ENCODE assay signal across 8 cellular contexts in genomic region chr2:232697059-232697806, GRCh38. TPM values are rescaled to one million over a fixed set of nuclear protein-coding genes. Genes with fewer than 3 reads are reported as not detected.
DNase-seq lines count a peak whose midpoint lies in the region; ATAC-seq, FAIRE-seq and TF ChIP-seq lines count a peak whose summit lies in the region.

GIGYF2 (plus strand) TSS chr2:232697331; CDS start chr2:232735198, 37,867 bp downstream.

- peak within 1 kb of the TSS; percentile 93 for H3K27ac ChIP-seq in keratinocyte (ENCODE audit: control insufficient read depth, insufficient read depth, low read length)

- H3K4me1 ChIP-seq in keratinocyte (ENCODE audit: control insufficient read depth, extremely low read depth, insufficient read depth, low read length), result peaks cover 26% of the 10 kb centered on the region

- peak within 1 kb of the TSS; percentile 88 for H3K4me2 ChIP-seq in keratinocyte (ENCODE audit: control insufficient read depth, extremely low read depth, insufficient read depth, low read depth, low read length)

- ATAC-seq in HG03439 (IDR thresholded peaks at IDR 0.05; ENCODE audit: unreplicated experiment), result peak; percentile 81

- peak within 1 kb of the TSS; percentile 97 for H3K9ac ChIP-seq in keratinocyte (ENCODE audit: control insufficient read depth, extremely low read depth, insufficient read depth, low read length)

- H3K79me2 ChIP-seq in keratinocyte (ENCODE audit: control insufficient read depth, insufficient read depth, low read length), result peaks cover 49% of the 10 kb centered on the region

- no peaks in the 10 kb centered on the region for H3K36me3 ChIP-seq in keratinocyte (ENCODE audit: control insufficient read depth in 2 of 2, extremely low read depth in 1 of 2, insufficient read depth in 2 of 2, low read length in 2 of 2)

- H2AFZ ChIP-seq in keratinocyte (ENCODE audit: control insufficient read depth, low read length), result peak within 1 kb of the TSS; percentile 93

- TF ChIP-seq CTCF in keratinocyte (optimal IDR thresholded peaks at IDR 0.05 in 1 of 3, IDR thresholded peaks at IDR 0.05 in 1 of 3, conservative IDR thresholded peaks at IDR 0.05 in 1 of 3; ENCODE audit: extremely low read depth in 1 of 3, insufficient read depth in 2 of 3, low read length in 3 of 3), result no peak

- dilution Hi-C loops in keratinocyte (cut with MboI; ENCODE audit: extremely low pct_ligation_motif_present, low sequenced_read_pairs), result no loop called here

- peak within 1 kb of the TSS; percentile 94 to 99 (median 97) for H3K4me3 ChIP-seq in keratinocyte (ENCODE audit: control insufficient read depth in 2 of 3, extremely low read depth in 1 of 3, insufficient read depth in 2 of 3, low read depth in 1 of 3, low read length in 3 of 3)

- no peaks in the 10 kb centered on the region for H3K9me3 ChIP-seq in keratinocyte (ENCODE audit: control insufficient read depth, low read depth, low read length)

- peak; percentile 98 for DNase-seq in Ammon's horn (ENCODE audit: low spot score)
- DNase-seq in GM19238 (ENCODE audit: insufficient read length, low spot score), result peak; percentile 88
- peak; percentile 98 for DNase-seq in NCI-H510A treated with DMSO at 0.1 percent for 48 hours (lab: John Stamatoyannopoulos, UW)
- DNase-seq in activated CD4-positive, alpha-beta T cell treated with anti-CD3 and anti-CD28 coated beads for 1 hour, result peak; percentile 84
- peak; percentile 11 to 86 for DNase-seq in cerebellar nuclear complex (lab: John Stamatoyannopoulos, UW)
- peak; percentile 77 for DNase-seq in keratinocyte (ENCODE audit: low read depth, low spot score)
- DNase-seq in stimulated activated CD4-positive, alpha-beta T cell treated with anti-CD3 and anti-CD28 coated beads, Interleukin-12 subunit alpha, Interleukin-12 subunit beta, amount 100 ng/mL, for 48 hours (ENCODE audit: low read depth in 2 of 3, low spot score in 1 of 3), result peak; percentile 94 to 96 (median 95)

- no peaks in the 10 kb centered on the region for H3K9me1 ChIP-seq in keratinocyte (ENCODE audit: control insufficient read depth, extremely low read depth, insufficient read depth, low read length)

- H3K27me3 ChIP-seq in keratinocyte (ENCODE audit: control insufficient read depth, extremely low read depth, insufficient read depth, low read length), result no peaks in the 10 kb centered on the region

- FAIRE-seq in keratinocyte (lab: Jason Lieb, UNC), result peak; percentile 52

- H4K20me1 ChIP-seq in keratinocyte (ENCODE audit: control insufficient read depth, extremely low read depth, insufficient read depth, low read length), result peaks cover 3% of the 10 kb centered on the region

RNA-seq across cellular contexts. Expression of gene GIGYF2, which starts in this region (rescaled TPM):
- polyA plus RNA-seq in keratinocyte, result 27.1 to 35.5 TPM (median 32.8 TPM) in 3 replicates
- polyA plus RNA-seq in keratinocyte (2011; ENCODE audit: low read depth), result 51.6 TPM
- polyA plus RNA-seq in keratinocyte (2011; cell fraction: cytosol; rRNA removed), result 16.0 and 20.7 TPM in 2 replicates
- 48.7 and 59.2 TPM in 2 replicates for polyA plus RNA-seq in keratinocyte (2011; cell fraction: nucleus; rRNA removed)
- polyA plus RNA-seq in keratinocyte (2012; ENCODE audit: low replicate concordance), result 25.4 and 37.6 TPM in 2 replicates
- polyA minus RNA-seq in keratinocyte, result 66.7 to 102 TPM (median 73.6 TPM) in 3 replicates
- 37.4 TPM for polyA minus RNA-seq in keratinocyte (2011; cell fraction: cytosol; rRNA and poly(A)+ RNA removed)
- polyA minus RNA-seq in keratinocyte (2011; cell fraction: nucleus; rRNA and poly(A)+ RNA removed), result 68.1 and 134 TPM in 2 replicates

Comparison
In these comparisons a context has a peak if more than half of its experiments do, and no peak if none do; other contexts are left out.
1. Peak in every context shown above with its lines: DNase-seq, ATAC-seq, H3K4me3 ChIP-seq and H3K27ac ChIP-seq.